1 cellular context compared by ENCODE assay signal in genomic region chr19:41263850-41264580, GRCh38.
TF ChIP-seq lines count a peak whose summit lies in the region.

HNRNPUL1 (plus strand) TSS chr19:41264372; CDS start chr19:41264504, 132 bp downstream.

TF ChIP-seq in HepG2, 621 proteins besides CTCF, POLR2A, EP300 and RAD21 (continued from another document and continues in another):
- TF ChIP-seq ATF6 (CRISPR knock-in tag; conservative IDR thresholded peaks at IDR 0.05) (0 out of 2 replicates have a peak, but pooled peaks have one; percentile 56), ZNF572 (CRISPR knock-in tag; IDR thresholded peaks at IDR 0.05) (0 out of 2 replicates have a peak, but pooled peaks have one; percentile 65), TOPORS (CRISPR knock-in tag; IDR thresholded peaks at IDR 0.05) (no peak; the same call in 1 of the 2 replicates), MYPOP (CRISPR knock-in tag; IDR thresholded peaks at IDR 0.05) (0 out of 2 replicates have a peak, but pooled peaks have one; percentile 66), ASH2L (IDR thresholded peaks at IDR 0.05; ENCODE audit: insufficient read length, low read depth, low read length) (peak; percentile 60), SRF (IDR thresholded peaks at IDR 0.05; ENCODE audit: low read depth, low read length) (0 out of 2 replicates have a peak, but pooled peaks have one; percentile 52), ZKSCAN1 (IDR thresholded peaks at IDR 0.05; ENCODE audit: low read length) (no peak), SSRP1 (CRISPR knock-in tag; IDR thresholded peaks at IDR 0.05) (no peak), ATRX (CRISPR knock-in tag; IDR thresholded peaks at IDR 0.05; ENCODE audit: borderline replicate concordance) (no peak), ZNF746 (CRISPR knock-in tag; IDR thresholded peaks at IDR 0.05) (peak; percentile 43; the same call in 1 of the 2 replicates), BRD4 (CRISPR knock-in tag; IDR thresholded peaks at IDR 0.05) (peak; percentile 96), AFF4 (CRISPR knock-in tag; IDR thresholded peaks at IDR 0.05) (no peak), ARID5B (CRISPR knock-in tag; IDR thresholded peaks at IDR 0.05) (peak; percentile 44; the same call in 1 of the 2 replicates), ZEB1 (IDR thresholded peaks at IDR 0.05; ENCODE audit: insufficient replicate concordance, low read depth) (no peak), MEIS2 (CRISPR knock-in tag; IDR thresholded peaks at IDR 0.05) (no peak), MED8 (CRISPR knock-in tag; IDR thresholded peaks at IDR 0.05; ENCODE audit: insufficient replicate concordance) (peak; percentile 69), ARHGAP35 (CRISPR knock-in tag; IDR thresholded peaks at IDR 0.05; ENCODE audit: borderline replicate concordance) (peak; percentile 35; the same call in 1 of the 2 replicates), GATAD1 (CRISPR knock-in tag; IDR thresholded peaks at IDR 0.05) (peak; percentile 55), RFX5 (IDR thresholded peaks at IDR 0.05; ENCODE audit: low read depth, low read length) (peak; percentile 49; the same call in 1 of the 2 replicates), MTA3 (CRISPR knock-in tag; IDR thresholded peaks at IDR 0.05) (0 out of 2 replicates have a peak, but pooled peaks have one; percentile 10), TGIF2 (CRISPR knock-in tag; IDR thresholded peaks at IDR 0.05) (peak; percentile 82), ARID4A (CRISPR knock-in tag; IDR thresholded peaks at IDR 0.05; ENCODE audit: borderline replicate concordance) (peak; percentile 45; the same call in 1 of the 2 replicates), HNRNPL (IDR thresholded peaks at IDR 0.05; ENCODE audit: low read depth, low read length) (0 out of 2 replicates have a peak, but pooled peaks have one; percentile 68), ZNF687 (CRISPR knock-in tag; IDR thresholded peaks at IDR 0.05) (peak; percentile 89), ZNF136 (CRISPR knock-in tag; IDR thresholded peaks at IDR 0.05; ENCODE audit: low read depth) (peak; percentile 69), ZNF703 (CRISPR knock-in tag; IDR thresholded peaks at IDR 0.05; ENCODE audit: borderline replicate concordance) (0 out of 2 replicates have a peak, but pooled peaks have one; percentile 87), ZNF639 (CRISPR knock-in tag; conservative IDR thresholded peaks at IDR 0.05) (0 out of 2 replicates have a peak, but pooled peaks have one; percentile 53), ZFY (CRISPR knock-in tag; IDR thresholded peaks at IDR 0.05) (peak; percentile 95), ZNF558 (CRISPR knock-in tag; IDR thresholded peaks at IDR 0.05; ENCODE audit: borderline replicate concordance) (peak; percentile 78; the same call in 1 of the 2 replicates), ZNF710 (CRISPR knock-in tag; IDR thresholded peaks at IDR 0.05; ENCODE audit: borderline replicate concordance) (peak; percentile 19; the same call in 1 of the 2 replicates), SRSF1 (optimal IDR thresholded peaks at IDR 0.05; ENCODE audit: low read depth, low read length) (peak; percentile 96), ZNF878 (CRISPR knock-in tag; IDR thresholded peaks at IDR 0.05) (peak; percentile 60; the same call in 1 of the 2 replicates)
